8 cellular contexts compared by ENCODE assay signal in the genomic region with DNA sequence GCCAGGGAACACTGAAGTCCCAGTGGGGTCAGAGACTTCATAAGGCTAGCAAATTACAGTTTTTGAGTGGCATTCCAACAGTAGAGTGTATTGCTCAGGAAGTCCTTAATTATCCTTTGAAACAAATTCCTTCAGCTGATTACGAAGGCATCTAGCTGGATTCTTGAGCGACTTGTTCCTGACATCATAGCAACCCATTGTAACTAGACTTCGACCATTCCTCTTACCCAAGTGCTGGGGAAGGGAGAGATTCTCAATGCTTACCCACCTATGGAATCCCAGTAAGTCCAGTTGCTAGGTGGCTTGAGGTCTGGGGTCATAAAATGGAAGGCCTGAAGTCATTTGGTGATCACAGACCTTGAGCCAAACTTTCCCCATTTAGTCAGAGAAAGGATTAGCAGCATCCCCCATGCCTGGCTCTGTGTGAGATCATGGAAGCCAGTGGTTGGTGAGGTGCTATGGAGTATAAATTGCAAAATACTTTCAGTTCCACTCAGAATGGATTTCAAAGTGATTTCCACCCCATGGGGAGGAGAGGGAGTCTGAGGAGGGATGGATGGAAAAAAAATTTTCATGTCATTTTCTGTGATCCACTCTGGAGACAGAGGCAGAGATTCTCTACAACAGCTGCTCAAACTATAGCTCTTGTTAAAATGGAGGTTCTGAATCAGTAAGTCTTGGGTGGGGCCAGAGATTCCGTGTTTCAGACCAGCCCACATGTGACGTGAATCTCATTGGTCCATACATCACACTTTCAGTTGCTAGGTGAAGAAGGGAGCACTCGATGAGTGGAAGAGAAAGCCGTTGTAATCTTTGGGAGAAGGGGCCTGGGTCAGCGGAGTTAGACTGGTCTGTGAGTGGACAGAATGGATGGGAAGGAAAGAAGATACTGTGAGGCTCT.
DNase-seq lines count a peak whose midpoint lies in the region; ATAC-seq lines count a peak whose summit lies in the region.

No MANE protein-coding gene starts in this region.

- H3K4me3 Mint-ChIP-seq in activated naive CD4-positive, alpha-beta T cell treated with anti-CD3 and anti-CD28 coated beads, Interleukin-2, amount 50 U/mL, for 24 hours: no peak overlapping the region

- H3K27ac Mint-ChIP-seq in activated naive CD4-positive, alpha-beta T cell treated with anti-CD3 and anti-CD28 coated beads, Interleukin-2, amount 50 U/mL, for 24 hours: peak overlapping the region; percentile 56

- no peaks in the 10 kb centered on the region for H3K27me3 Mint-ChIP-seq in activated naive CD4-positive, alpha-beta T cell treated with anti-CD3 and anti-CD28 coated beads, Interleukin-2, amount 50 U/mL, for 24 hours

- peaks cover 20% of the 10 kb centered on the region for H3K4me1 Mint-ChIP-seq in activated naive CD4-positive, alpha-beta T cell treated with anti-CD3 and anti-CD28 coated beads, Interleukin-2, amount 50 U/mL, for 24 hours

- H3K36me3 Mint-ChIP-seq in activated naive CD4-positive, alpha-beta T cell treated with anti-CD3 and anti-CD28 coated beads, Interleukin-2, amount 50 U/mL, for 24 hours: no peaks in the 10 kb centered on the region

- DNase-seq in CD1c-positive myeloid dendritic cell (ENCODE audit: extremely low spot score) (peak; percentile 66), amygdala (lab: John Stamatoyannopoulos, UW) (no peak), NCI-H446 treated with DMSO at 0.1 percent for 48 hours (lab: John Stamatoyannopoulos, UW) (no peak), foreskin melanocyte (no peak), hippocampal formation (lab: John Stamatoyannopoulos, UW) (no peak)

- peak; percentile 41 for ATAC-seq in GM18867 (IDR thresholded peaks at IDR 0.05; ENCODE audit: unreplicated experiment)
- peak; percentile 40 for ATAC-seq in HG03280 (IDR thresholded peaks at IDR 0.05; ENCODE audit: unreplicated experiment)

- no peaks in the 10 kb centered on the region for H3K9me3 Mint-ChIP-seq in activated naive CD4-positive, alpha-beta T cell treated with anti-CD3 and anti-CD28 coated beads, Interleukin-2, amount 50 U/mL, for 24 hours
